Comparison of ENCODE assay signal across 12 cellular contexts in the genomic region with DNA sequence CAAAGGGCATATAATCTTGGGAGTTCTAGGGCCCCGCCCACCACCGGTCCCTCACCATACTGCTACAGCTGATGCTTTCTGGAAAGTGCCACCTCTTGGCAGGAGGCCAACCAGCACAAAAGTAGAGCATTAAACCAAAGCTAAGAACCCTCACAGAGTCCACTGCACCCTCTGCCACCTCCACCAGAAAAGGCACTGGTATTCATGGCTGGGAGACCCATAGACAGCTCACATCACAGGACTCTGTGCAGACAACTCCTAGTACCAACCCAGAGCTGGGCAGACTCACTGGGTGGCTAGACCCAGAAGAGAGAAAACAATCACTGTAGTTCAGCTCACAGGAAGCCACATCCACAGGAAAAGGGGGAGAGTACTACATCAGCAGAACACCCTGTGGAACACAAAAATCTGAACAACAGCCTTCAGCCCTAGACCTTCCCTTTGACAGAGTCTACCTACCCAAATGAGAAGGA. TPM values are rescaled to one million over a fixed set of nuclear protein-coding genes. Genes with fewer than 3 reads are reported as not detected.
DNase-seq lines count a peak whose midpoint lies in the region; FAIRE-seq and TF ChIP-seq lines count a peak whose summit lies in the region.
"Had no signal": no experiment of that assay in that cellular context is flagged by ENCODE, and none has a peak within 500 bp of the region (broad histone marks: within the 10 kb centered on the region; RNA-seq: fewer than 3 reads in every experiment).

No MANE protein-coding gene starts in this region.

- H2AFZ ChIP-seq in hepatocyte = no peak overlapping the region

- intact Hi-C loops in thyroid gland (cut with DNase I) = no loop called here

- no peak for TF ChIP-seq POLR2A in thyroid gland (IDR thresholded peaks at IDR 0.05)

- H4K20me1 ChIP-seq in hepatocyte (ENCODE audit: insufficient read depth, poor library complexity, severe bottlenecking) = no peaks in the 10 kb centered on the region

- TF ChIP-seq CTCF in hepatocyte (IDR thresholded peaks at IDR 0.05; ENCODE audit: poor library complexity) (no peak), thyroid gland (IDR thresholded peaks at IDR 0.05) (no peak), right atrium auricular region (IDR thresholded peaks at IDR 0.05) (no peak)

- H3K4me1 ChIP-seq in hepatocyte (ENCODE audit: insufficient read depth) = peaks cover 4% of the 10 kb centered on the region
- H3K4me1 ChIP-seq in thyroid gland = peaks cover 0 to 18% of the 10 kb centered on the region in 2 donors
- H3K4me1 ChIP-seq in right atrium auricular region = peaks cover 0 to 7% of the 10 kb centered on the region in 2 donors

- peaks cover 65% of the 10 kb centered on the region for H3K79me2 ChIP-seq in hepatocyte

- DNase-seq in activated T-cell treated with anti-CD3 and anti-CD28 coated beads for 1 hour (ENCODE audit: low read depth) = peak; percentile 46
- no peak for DNase-seq in activated T-cell treated with anti-CD3 and anti-CD28 coated beads for 4 hours
- DNase-seq in activated CD8-positive, alpha-beta memory T cell treated with anti-CD3 and anti-CD28 coated beads, Interleukin-2, amount 50 U/mL, for 4 hours = peak; percentile 46
- no peak for DNase-seq in hepatocyte (ENCODE audit: low spot score)
- DNase-seq in thyroid gland = peak; percentile 60 to 62
- no peak for DNase-seq in RCC 7860 (ENCODE audit: low spot score)
- DNase-seq in GM03348 (ENCODE audit: low spot score) = no peak
- DNase-seq in right atrium auricular region (ENCODE audit: low spot score) = no peak

- no peak for FAIRE-seq in RCC 7860 (lab: Jason Lieb, UNC)
- FAIRE-seq: endometrium, islet of Langerhans had no signal

- no peak overlapping the region for H3K4me3 ChIP-seq in hepatocyte
- no peak overlapping the region for H3K4me3 ChIP-seq in thyroid gland (replicated peaks in 1 of 3)
- H3K4me3 ChIP-seq in right atrium auricular region = no peak overlapping the region

- peak overlapping the region; percentile 19 for H3K27ac ChIP-seq in hepatocyte
- H3K27ac ChIP-seq in thyroid gland = no peak overlapping the region
- H3K27ac ChIP-seq in right atrium auricular region = no peak overlapping the region
- H3K27ac ChIP-seq: HL-60 had no signal

- H3K36me3 ChIP-seq in hepatocyte (replicated peaks; ENCODE audit: insufficient read depth, low read depth) (no peaks in the 10 kb centered on the region), thyroid gland (peaks cover 0 to 11% of the 10 kb centered on the region in 2 donors), right atrium auricular region (peaks cover 6% of the 10 kb centered on the region)

- H3K9me3 ChIP-seq in hepatocyte (ENCODE audit: low read depth) = no peaks in the 10 kb centered on the region
- no peaks in the 10 kb centered on the region for H3K9me3 ChIP-seq in thyroid gland
- H3K9me3 ChIP-seq in right atrium auricular region = peaks cover 0 to 10% of the 10 kb centered on the region in 2 donors

- 94% methylated on average over 2 of the region's 2 CpGs for WGBS in hepatocyte (ENCODE audit: low lambda C conversion rate, missing lambda C conversion rate)
- WGBS in thyroid gland, 2 donors = 20 to 60% methylated on average over 1 to 2 of the region's 2 CpGs

- no peaks in the 10 kb centered on the region for H3K9me2 ChIP-seq in hepatocyte (replicated peaks; ENCODE audit: insufficient read depth)

- no peak overlapping the region for H3K4me2 ChIP-seq in hepatocyte

- H3K27me3 ChIP-seq in hepatocyte (no peaks in the 10 kb centered on the region), thyroid gland (no peaks in the 10 kb centered on the region), right atrium auricular region (no peaks in the 10 kb centered on the region)

RNA-seq across cellular contexts. Expression of a gene that starts 10.8 kb away (rescaled TPM):
- total RNA-seq in hepatocyte (18.6 and 24.8 TPM in 2 replicates), thyroid gland (10 to 100 TPM; 28.5 to 32.5 (median 31.3) TPM), right atrium auricular region (10 to 100 TPM; 18.5 to 23.1 TPM)
- 20.2 and 25.2 TPM in 2 replicates for polyA plus RNA-seq in hepatocyte

RNA-seq across cellular contexts. Expression of a gene that starts 45.0 kb away (rescaled TPM):
- not detected in 2 replicates for total RNA-seq in hepatocyte
- polyA plus RNA-seq in hepatocyte = 0.21 and 0.32 TPM in 2 replicates
- not detected for total RNA-seq in thyroid gland
- not detected for total RNA-seq in right atrium auricular region
- total RNA-seq: progenitor cell of endocrine pancreas had no signal

RNA-seq across cellular contexts. Expression of a gene that starts 58.9 kb away (rescaled TPM):
- 0.72 TPM in 1 of 2 replicates, not detected in the other for total RNA-seq in hepatocyte
- 0.96 and 1.1 TPM in 2 replicates for polyA plus RNA-seq in hepatocyte
- total RNA-seq in thyroid gland = 1 to 10 TPM in 1 of 4 donors, under 1 TPM in 2, not detected in 1; 0.29 to 1.3 (median 0.33) TPM
- not detected for total RNA-seq in right atrium auricular region

Comparison
In these comparisons a context has a peak if more than half of its experiments do, and no peak if none do; other contexts are left out.
1. DNase-seq: peak in activated T-cell treated with anti-CD3 and anti-CD28 coated beads for 1 hour (single experiment), activated CD8-positive, alpha-beta memory T cell treated with anti-CD3 and anti-CD28 coated beads, Interleukin-2, amount 50 U/mL, for 4 hours (single experiment) and thyroid gland (2 of 2); none in activated T-cell treated with anti-CD3 and anti-CD28 coated beads for 4 hours (single experiment), hepatocyte (single experiment), RCC 7860 (single experiment), GM03348 (single experiment) and right atrium auricular region (single experiment).